15 cellular contexts compared by ENCODE assay signal in the genomic region with DNA sequence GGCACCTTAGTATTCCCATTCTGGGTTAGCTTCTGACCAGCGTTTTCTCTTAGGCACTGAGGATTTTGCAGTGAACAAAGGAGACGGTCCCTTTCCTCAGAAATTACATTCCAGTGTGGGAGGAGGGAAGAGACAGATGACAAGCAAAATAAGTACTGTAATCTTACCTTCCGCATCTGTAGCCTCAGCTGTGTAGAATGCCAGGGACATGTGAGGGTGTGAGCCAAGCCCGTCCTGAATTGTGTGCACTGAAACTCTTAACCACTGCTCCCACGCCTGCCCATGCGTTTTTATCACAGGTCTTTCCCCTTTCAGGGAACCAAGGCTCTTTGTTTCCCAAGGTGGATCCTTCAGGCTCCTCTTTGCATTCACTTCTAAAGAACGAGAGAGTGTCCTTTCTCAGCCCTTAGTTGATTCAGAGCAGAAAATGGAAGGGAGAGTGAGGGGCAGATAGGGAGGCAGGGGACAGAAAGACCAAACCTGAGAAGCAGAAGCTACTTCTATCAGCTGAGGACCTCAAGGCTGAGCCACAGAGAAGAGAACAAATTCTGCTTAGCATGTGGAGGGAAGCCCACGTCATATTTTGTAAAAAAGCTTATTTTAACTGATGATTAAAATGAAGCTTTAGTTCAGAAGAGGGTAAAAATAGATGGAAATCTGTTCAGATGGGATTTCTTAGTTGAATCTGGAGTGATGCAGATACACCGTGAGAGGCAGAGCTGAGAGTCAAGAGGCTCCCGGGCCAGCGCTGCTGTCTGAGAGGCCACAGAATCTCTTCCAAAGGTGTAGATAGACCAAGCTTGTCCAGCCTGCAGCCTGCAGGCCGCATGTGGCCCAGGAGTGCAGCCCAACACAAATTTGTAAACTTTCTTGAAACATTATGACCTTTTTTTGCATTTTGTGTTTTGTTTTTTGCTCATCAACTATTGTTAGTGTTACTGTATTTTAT.
DNase-seq lines count a peak whose midpoint lies in the region; ATAC-seq, FAIRE-seq and TF ChIP-seq lines count a peak whose summit lies in the region.
"Had no signal": no experiment of that assay in that cellular context is flagged by ENCODE, and none has a peak within 500 bp of the region (broad histone marks: within the 10 kb centered on the region; RNA-seq: fewer than 3 reads in every experiment).

No MANE protein-coding gene starts in this region.

- peak overlapping the region in 7 of 8 donors; percentile 55 to 84 (median 74) for H3K4me3 Mint-ChIP-seq in CD4-positive, alpha-beta memory T cell
- peak overlapping the region; percentile 58 for H3K4me3 Mint-ChIP-seq in natural killer cell treated with Interleukin-12 subunit alpha and Interleukin-12 subunit beta and Interleukin-15 and Interleukin-18, amount 100 ng/mL, for 72 hours

- H3K9me1 ChIP-seq in K562 (ENCODE audit: control insufficient read depth, insufficient read depth, low read length), result peaks cover 6% of the 10 kb centered on the region

- 0 out of 4 replicates have a peak, but pooled peaks of 1 of the 2 experiments have one; percentile 5 for TF ChIP-seq RAD21 in K562 (CRISPR knock-in tag; conservative IDR thresholded peaks at IDR 0.05 in 1 of 2, IDR thresholded peaks at IDR 0.05 in 1 of 2)

- peak overlapping the region; percentile 17 to 93 (median 77) for H3K27ac Mint-ChIP-seq in CD4-positive, alpha-beta memory T cell
- peak overlapping the region; percentile 19 to 85 for H3K27ac Mint-ChIP-seq in natural killer cell treated with Interleukin-12 subunit alpha and Interleukin-12 subunit beta and Interleukin-15 and Interleukin-18, amount 100 ng/mL, for 72 hours

- peaks cover 96% of the 10 kb centered on the region for H3K4me1 ChIP-seq in CD4-positive, alpha-beta memory T cell (ENCODE audit: insufficient read depth, low read length)
- H3K4me1 ChIP-seq in HEK293 (ENCODE audit: control insufficient read depth, insufficient read depth, low read length), result peaks cover 5% of the 10 kb centered on the region
- peaks cover 19 to 38% of the 10 kb centered on the region in 2 experiments; a peak in 4 of 5 replicates for H3K4me1 ChIP-seq in K562 (replicated peaks in 1 of 2; ENCODE audit: control insufficient read depth in 2 of 2, insufficient read depth in 2 of 2, low read length in 2 of 2)
- peaks cover 74% of the 10 kb centered on the region for H3K4me1 ChIP-seq in lower lobe of right lung
- peaks cover 13% of the 10 kb centered on the region for H3K4me1 ChIP-seq in PC-3 (ENCODE audit: insufficient read depth, low read length)

- H3K4me1 Mint-ChIP-seq in CD4-positive, alpha-beta memory T cell, result peaks cover 33 to 79% (median 45%) of the 10 kb centered on the region in 4 donors
- peaks cover 47 to 64% of the 10 kb centered on the region in 2 donors for H3K4me1 Mint-ChIP-seq in natural killer cell treated with Interleukin-12 subunit alpha and Interleukin-12 subunit beta and Interleukin-15 and Interleukin-18, amount 100 ng/mL, for 72 hours (ENCODE audit: low read depth in 2 of 2)

- peak; percentile 58 for FAIRE-seq in K562 (lab: Jason Lieb, UNC)

- POLR2A ChIA-PET in CD4-positive, alpha-beta memory T cell (lab: Charles Lee; ENCODE audit: partially characterized antibody), result interaction anchor here (2.0 kb wide), 1 partner anchor 11 kb away, joined by 8 read pairs; no protein-coding TSS in a partner anchor
- POLR2A ChIA-PET in HEK293 (lab: Yijun Ruan, JAX), result no interaction called here
- POLR2A ChIA-PET in K562 (lab: Yijun Ruan, JAX), result interaction anchor here (0.7 to 1.1 kb wide), 3 partner anchors 9 to 182 kb away, joined by 3 to 4 read pairs (median 4); no protein-coding TSS in a partner anchor
- POLR2A ChIA-PET in PC-3 (lab: Charles Lee; ENCODE audit: unreplicated experiment), result no interaction called here

- TF ChIP-seq CTCF in HEK293 (tag by site-specific recombination; IDR thresholded peaks at IDR 0.05) (no peak), K562 (IDR thresholded peaks at IDR 0.05 in 2 of 3, conservative IDR thresholded peaks at IDR 0.05 in 1 of 3; ENCODE audit: insufficient read depth in 2 of 3, low read depth in 1 of 3, low read length in 3 of 3) (no peak), GM10266 (IDR thresholded peaks at IDR 0.05; ENCODE audit: control insufficient read depth, insufficient read depth, low read depth, missing control alignments) (no peak), lower lobe of right lung (IDR thresholded peaks at IDR 0.05) (no peak), PC-3 (conservative IDR thresholded peaks at IDR 0.05; ENCODE audit: low read depth, low read length) (no peak)

- no peaks in the 10 kb centered on the region for H3K36me3 ChIP-seq in CD4-positive, alpha-beta memory T cell (ENCODE audit: insufficient read depth, low read length)
- no peaks in the 10 kb centered on the region for H3K36me3 ChIP-seq in HEK293 (ENCODE audit: control insufficient read depth in 2 of 2, insufficient read depth in 1 of 2, low read length in 2 of 2)
- no peaks in the 10 kb centered on the region; the same call in 2 of the 3 replicates for H3K36me3 ChIP-seq in K562 (ENCODE audit: control insufficient read depth, insufficient read depth, low read length)
- no peaks in the 10 kb centered on the region for H3K36me3 ChIP-seq in lower lobe of right lung
- H3K36me3 ChIP-seq in PC-3 (ENCODE audit: low read depth, low read length), result no peaks in the 10 kb centered on the region
- H3K36me3 ChIP-seq: thyroid gland had no signal

- H3K27ac ChIP-seq in CD4-positive, alpha-beta memory T cell (ENCODE audit: low read depth, low read length), result no peak overlapping the region
- no peak overlapping the region for H3K27ac ChIP-seq in HEK293 (ENCODE audit: extremely low read depth, low read depth, low read length)
- H3K27ac ChIP-seq in K562 (ENCODE audit: extremely low read depth, low read depth, low read length), result no peak overlapping the region
- no peak overlapping the region for H3K27ac ChIP-seq in lower lobe of right lung
- H3K27ac ChIP-seq in PC-3 (ENCODE audit: low read length), result no peak overlapping the region
- H3K27ac ChIP-seq: thyroid gland had no signal

- H3K27me3 Mint-ChIP-seq in CD4-positive, alpha-beta memory T cell, result no peaks in the 10 kb centered on the region
- no peaks in the 10 kb centered on the region for H3K27me3 Mint-ChIP-seq in natural killer cell treated with Interleukin-12 subunit alpha and Interleukin-12 subunit beta and Interleukin-15 and Interleukin-18, amount 100 ng/mL, for 72 hours

- H3K4me2 ChIP-seq in K562 (ENCODE audit: insufficient read depth, low read length), result peak overlapping the region; percentile 45
- no peak overlapping the region for H3K4me2 ChIP-seq in PC-3 (ENCODE audit: low read length)

- in situ Hi-C loops in K562 (cut with MboI), result no loop called here

- H2AFZ ChIP-seq in K562 (ENCODE audit: low read depth, low read length) (no peak overlapping the region), PC-3 (ENCODE audit: low read length) (no peak overlapping the region)

- no peaks in the 10 kb centered on the region for H3K27me3 ChIP-seq in CD4-positive, alpha-beta memory T cell (ENCODE audit: insufficient read depth, low read length)
- H3K27me3 ChIP-seq in K562 (ENCODE audit: control insufficient read depth in 2 of 2, insufficient read depth in 2 of 2, low read length in 2 of 2) (no peaks in the 10 kb centered on the region), lower lobe of right lung (ENCODE audit: low read depth) (no peaks in the 10 kb centered on the region), PC-3 (ENCODE audit: low read length) (no peaks in the 10 kb centered on the region)
- H3K27me3 ChIP-seq: thyroid gland had no signal

- H3K79me2 ChIP-seq in K562 (ENCODE audit: control insufficient read depth, insufficient read depth, low read length) (peaks cover 96% of the 10 kb centered on the region), PC-3 (ENCODE audit: low read length) (peaks cover 97% of the 10 kb centered on the region)

- ATAC-seq in K562 (peak; percentile 74), lower lobe of right lung (no peak), PC-3 (no peak)
- ATAC-seq in natural killer cell treated with Interleukin-12 subunit alpha and Interleukin-12 subunit beta and Interleukin-15 and Interleukin-18, amount 100 ng/mL, for 72 hours, result no peak
- ATAC-seq: sciatic nerve, SK-N-SH treated with all-trans-retinoic acid at 6 μM for 48 hours had no signal

- CTCF ChIA-PET in CD4-positive, alpha-beta memory T cell (lab: Charles Lee; ENCODE audit: partially characterized antibody), result interaction anchor here (1.2 to 1.8 kb wide), 5 partner anchors 10 to 130 kb away, joined by 3 to 5 read pairs (median 3); no protein-coding TSS in a partner anchor
- CTCF ChIA-PET in HEK293 (lab: Yijun Ruan, JAX), result interaction anchor here (1.9 kb wide), 1 partner anchor 104 kb away, joined by 5 read pairs; no protein-coding TSS in a partner anchor
- CTCF ChIA-PET in K562 (lab: Yijun Ruan, JAX; ENCODE audit: low intra/inter-chr PET ratio), result no interaction called here
- CTCF ChIA-PET in PC-3 (lab: Charles Lee), result no interaction called here

- no TSS peak for BruUV-seq in K562 (replicated peaks; lab: Mats Ljungman, UMichigan)
- no TSS peak for BruUV-seq in PC-3 (replicated peaks; lab: Mats Ljungman, UMichigan)

- H4K20me1 ChIP-seq in K562 (replicated peaks; ENCODE audit: control insufficient read depth, insufficient read depth, low read length) (peaks cover 45% of the 10 kb centered on the region), PC-3 (ENCODE audit: low read length) (peaks cover 33% of the 10 kb centered on the region; the same call in 1 of the 2 replicates)

- H3F3A ChIP-seq in PC-3 (ENCODE audit: low read length, unreplicated experiment), result no peaks in the 10 kb centered on the region

- intact Hi-C loops in CD4-positive, alpha-beta memory T cell (cut with micrococcal nuclease), result no loop called here
- intact Hi-C loops in K562 (cut with micrococcal nuclease) (no loop called here), lower lobe of right lung (cut with DNase I) (no loop called here), PC-3 (cut with micrococcal nuclease) (no loop called here)

- H3K9me3 ChIP-seq in CD4-positive, alpha-beta memory T cell (ENCODE audit: control insufficient read depth in 1 of 2, low read length in 2 of 2), result no peaks in the 10 kb centered on the region
- H3K9me3 ChIP-seq in HEK293 (ENCODE audit: control insufficient read depth, insufficient read depth, low read depth, low read length) (no peaks in the 10 kb centered on the region), K562 (replicated peaks; ENCODE audit: control insufficient read depth, insufficient read depth, low read depth, low read length) (no peaks in the 10 kb centered on the region), lower lobe of right lung (no peaks in the 10 kb centered on the region), PC-3 (ENCODE audit: low read length) (no peaks in the 10 kb centered on the region)
- H3K9me3 ChIP-seq: thyroid gland had no signal

- WGBS in K562 (ENCODE audit: insufficient coverage, low coverage, missing lambda C conversion rate), result 30% methylated on average over 12 of the region's 12 CpGs

- H3K9me3 Mint-ChIP-seq in CD4-positive, alpha-beta memory T cell, result no peaks in the 10 kb centered on the region
- H3K9me3 Mint-ChIP-seq in natural killer cell treated with Interleukin-12 subunit alpha and Interleukin-12 subunit beta and Interleukin-15 and Interleukin-18, amount 100 ng/mL, for 72 hours, result no peaks in the 10 kb centered on the region

- H3K9me2 ChIP-seq in PC-3 (replicated peaks; ENCODE audit: low read length), result no peaks in the 10 kb centered on the region

- TF ChIP-seq POLR2A in K562 (conservative IDR thresholded peaks at IDR 0.05), result no peak

- no peak for TF ChIP-seq EP300 in K562 (IDR thresholded peaks at IDR 0.05; ENCODE audit: low read length)

- H3K9ac ChIP-seq in K562 (ENCODE audit: insufficient read depth in 1 of 2, low read depth in 2 of 2, low read length in 2 of 2) (0 out of 4 replicates have a peak overlapping the region, but pooled peaks of 1 of the 2 experiments have one; percentile 8), PC-3 (ENCODE audit: low read length) (no peak overlapping the region)

- no peak overlapping the region for H3K4me3 ChIP-seq in CD4-positive, alpha-beta memory T cell (ENCODE audit: low read length in 2 of 2)
- no peak overlapping the region for H3K4me3 ChIP-seq in HEK293 (ENCODE audit: low read depth, low read length)
- H3K4me3 ChIP-seq in K562, result no peak overlapping the region
- no peak overlapping the region for H3K4me3 ChIP-seq in lower lobe of right lung
- no peak overlapping the region for H3K4me3 ChIP-seq in PC-3 (ENCODE audit: low read length)
- H3K4me3 ChIP-seq: thyroid gland had no signal

- no peak for DNase-seq in CD4-positive, alpha-beta memory T cell
- DNase-seq in K562 (ENCODE audit: extremely low read depth in 1 of 4, low spot score in 3 of 4) (peak in 2 of 4 experiments; percentile 40 to 62), GM10266 (ENCODE audit: extremely low spot score) (no peak), lower lobe of right lung (no peak), PC-3 (no peak)
- no peak for DNase-seq in natural killer cell treated with Interleukin-12 subunit alpha and Interleukin-12 subunit beta and Interleukin-15 and Interleukin-18, amount 100 ng/mL, for 72 hours (ENCODE audit: low spot score)
- DNase-seq: activated CD4-positive, alpha-beta T cell treated with anti-CD3 and anti-CD28 coated beads, Interleukin-2, amount 50 U/mL, for 4 hours; dermis blood vessel endothelial cell; KG1; NCI-H1694; NK-92 treated with Interleukin-12 subunit alpha and Interleukin-12 subunit beta, amount 100 ng/mL, for 24 hours; thyroid gland had no signal

- peaks cover 0 to 7% of the 10 kb centered on the region in 2 donors for H3K36me3 Mint-ChIP-seq in CD4-positive, alpha-beta memory T cell
- H3K36me3 Mint-ChIP-seq in natural killer cell treated with Interleukin-12 subunit alpha and Interleukin-12 subunit beta and Interleukin-15 and Interleukin-18, amount 100 ng/mL, for 72 hours, result no peaks in the 10 kb centered on the region

Comparison
In these comparisons a context has a peak if more than half of its experiments do, and no peak if none do; other contexts are left out.
1. CTCF ChIA-PET loops: an anchor here in CD4-positive, alpha-beta memory T cell (1.2 to 1.8 kb wide) and HEK293 (1.9 kb wide); none called in K562 and PC-3.
2. POLR2A ChIA-PET loops: an anchor here in CD4-positive, alpha-beta memory T cell (2.0 kb wide) and K562 (0.7 to 1.1 kb wide); none called in HEK293 and PC-3.